In genomic region chr11:1876361-1877063, GRCh38 we compare ENCODE assay signal across 6 cellular contexts.
DNase-seq lines count a peak whose midpoint lies in the region; ATAC-seq and TF ChIP-seq lines count a peak whose summit lies in the region.

No MANE protein-coding gene starts in this region.

- POLR2A ChIA-PET in HEK293T (lab: Yijun Ruan, JAX) = interaction anchor here (0.8 kb wide), 1 partner anchor 224 kb away, joined by 3 read pairs; no protein-coding TSS in a partner anchor

- H3K36me3 Mint-ChIP-seq in nephron (ENCODE audit: low read depth) = no peaks in the 10 kb centered on the region

- H3K4me1 Mint-ChIP-seq in nephron = peaks cover 29% of the 10 kb centered on the region

- DNase-seq in HEK293T (ENCODE audit: extremely low spot score) (peak; percentile 75), astrocyte of the cerebellum (ENCODE audit: low read depth) (no peak), NCI-H2227 treated with DMSO at 0.1 percent for 48 hours (lab: John Stamatoyannopoulos, UW) (no peak), NCI-H774 (lab: John Stamatoyannopoulos, UW) (no peak)

- H3K27me3 Mint-ChIP-seq in nephron (ENCODE audit: low read depth) = no peaks in the 10 kb centered on the region

- H3K4me3 ChIP-seq in astrocyte of the cerebellum (ENCODE audit: low read depth, low read length) = no peak overlapping the region

- in situ Hi-C loops in astrocyte of the cerebellum (cut with HindIII; ENCODE audit: low sequenced_read_pairs) = no loop called here

- no peak for ATAC-seq in GM18519 (IDR thresholded peaks at IDR 0.05; ENCODE audit: low FRiP score, unreplicated experiment)

- peak overlapping the region; percentile 94 to 98 (median 96) for H3K27ac Mint-ChIP-seq in nephron

- H3K4me3 Mint-ChIP-seq in nephron = peak overlapping the region; percentile 32 to 78 (median 64)

- CTCF ChIA-PET in HEK293T (lab: Yijun Ruan, JAX) = interaction anchor here (0.7 to 1.9 kb wide), 6 partner anchors 13 to 280 kb away, joined by 3 to 7 read pairs (median 6); no protein-coding TSS in a partner anchor

- TF ChIP-seq CTCF in astrocyte of the cerebellum (IDR thresholded peaks at IDR 0.05; ENCODE audit: low read depth, low read length, missing control alignments) (peak; percentile 64), nephron (IDR thresholded peaks at IDR 0.05; ENCODE audit: unreplicated experiment in 3 of 3) (peak; percentile 21 to 46 (median 26))

- no peaks in the 10 kb centered on the region for H3K9me3 Mint-ChIP-seq in nephron

TF ChIP-seq in HEK293T, 16 proteins besides CTCF, POLR2A, EP300 and RAD21:
- no peak for TF ChIP-seq NFRKB (IDR thresholded peaks at IDR 0.05)
- TF ChIP-seq SUZ12 (IDR thresholded peaks at IDR 0.05) = no peak
- TF ChIP-seq FOXA1 (IDR thresholded peaks at IDR 0.05) = no peak
- TF ChIP-seq PKNOX1 (IDR thresholded peaks at IDR 0.05) = no peak
- no peak for TF ChIP-seq L3MBTL2 (conservative IDR thresholded peaks at IDR 0.05)
- no peak for TF ChIP-seq CTBP1 (IDR thresholded peaks at IDR 0.05; ENCODE audit: borderline replicate concordance)
- TF ChIP-seq ELF4 (IDR thresholded peaks at IDR 0.05) = no peak
- no peak for TF ChIP-seq FOXM1 (IDR thresholded peaks at IDR 0.05; ENCODE audit: borderline replicate concordance)
- no peak for TF ChIP-seq HDGF (IDR thresholded peaks at IDR 0.05; ENCODE audit: borderline replicate concordance)
- no peak for TF ChIP-seq SP1 (IDR thresholded peaks at IDR 0.05)
- TF ChIP-seq ARNT (IDR thresholded peaks at IDR 0.05) = no peak
- TF ChIP-seq BHLHE40 (IDR thresholded peaks at IDR 0.05; ENCODE audit: borderline replicate concordance) = no peak
- no peak for TF ChIP-seq LEF1 (IDR thresholded peaks at IDR 0.05; ENCODE audit: borderline replicate concordance)
TF ChIP-seq in HEK293T: peak in this region for 0.
